8 cellular contexts compared by ENCODE assay signal in genomic region chr15:91116379-91117067, GRCh38. TPM values are rescaled to one million over a fixed set of nuclear protein-coding genes. Genes with fewer than 3 reads are reported as not detected.
DNase-seq lines count a peak whose midpoint lies in the region; ATAC-seq and TF ChIP-seq lines count a peak whose summit lies in the region.

No MANE protein-coding gene starts in this region.

- no peak overlapping the region for H4K12ac ChIP-seq in trophoblast cell (ENCODE audit: low read depth, low read length)

- H2BK12ac ChIP-seq in mesenchymal stem cell (ENCODE audit: low read length in 2 of 2) (no peak overlapping the region), trophoblast cell (ENCODE audit: low read length) (no peak overlapping the region)

- H2BK120ac ChIP-seq in mesenchymal stem cell (ENCODE audit: low read depth, low read length) (no peak overlapping the region), trophoblast cell (ENCODE audit: insufficient read depth, low read length, poor library complexity) (no peak overlapping the region)

- WGBS in mesenchymal stem cell: 68% methylated on average over 7 of the region's 7 CpGs
- no CpG with 5 or more reads among the region's 7 CpGs for WGBS in trophoblast cell (ENCODE audit: extremely low coverage, insufficient coverage, insufficient read length)

- H3K4me2 ChIP-seq in mesenchymal stem cell (ENCODE audit: low read length, poor library complexity, severe bottlenecking): no peak overlapping the region
- H3K4me2 ChIP-seq in trophoblast cell (ENCODE audit: low read length): no peak overlapping the region

- H3K23ac ChIP-seq in mesenchymal stem cell (ENCODE audit: low read length in 2 of 2) (no peak overlapping the region), trophoblast cell (ENCODE audit: low read length) (no peak overlapping the region)

- H2AK5ac ChIP-seq in mesenchymal stem cell (ENCODE audit: low read length, severe bottlenecking) (no peak overlapping the region), trophoblast cell (ENCODE audit: low read length) (no peak overlapping the region)

- H3K4ac ChIP-seq in mesenchymal stem cell (ENCODE audit: low read depth in 1 of 2, low read length in 2 of 2): no peak overlapping the region
- no peak overlapping the region for H3K4ac ChIP-seq in trophoblast cell (ENCODE audit: low read depth, low read length)

- H2AFZ ChIP-seq in mesenchymal stem cell (ENCODE audit: low read depth, low read length): no peak overlapping the region
- H2AFZ ChIP-seq in trophoblast cell (ENCODE audit: insufficient read depth, low read length, poor library complexity): no peak overlapping the region

- no peaks in the 10 kb centered on the region for H3K79me1 ChIP-seq in mesenchymal stem cell (replicated peaks; ENCODE audit: low read length, poor library complexity, severe bottlenecking)
- H3K79me1 ChIP-seq in trophoblast cell (ENCODE audit: low read length): no peaks in the 10 kb centered on the region

- H2BK5ac ChIP-seq in mesenchymal stem cell (ENCODE audit: low read depth, low read length, poor library complexity, severe bottlenecking) (no peak overlapping the region), trophoblast cell (ENCODE audit: low read depth, low read length, poor library complexity) (no peak overlapping the region)

- DNase-seq in GM06990 (ENCODE audit: extremely low read depth, insufficient read length) (peak; percentile 68), HT-29 (ENCODE audit: low spot score) (peak; percentile 3), mesenchymal stem cell (no peak), trophoblast cell (no peak), NCI-H1436 treated with DMSO at 0.1 percent for 48 hours (lab: John Stamatoyannopoulos, UW) (no peak), RPMI8226 (no peak)

- H3K4me3 ChIP-seq in GM06990 (replicated peaks; ENCODE audit: low read depth, low read length) (no peak overlapping the region), mesenchymal stem cell (ENCODE audit: insufficient read depth in 1 of 2, low read depth in 1 of 2, low read length in 2 of 2) (no peak overlapping the region), trophoblast cell (ENCODE audit: low read depth, low read length) (no peak overlapping the region)

- H3K4me1 ChIP-seq in mesenchymal stem cell (ENCODE audit: control insufficient read depth, insufficient read depth, low read depth, low read length): no peaks in the 10 kb centered on the region
- H3K4me1 ChIP-seq in trophoblast cell (ENCODE audit: control insufficient read depth in 1 of 2, insufficient read depth in 2 of 2, low read length in 2 of 2): no peaks in the 10 kb centered on the region

- peak; percentile 92 for ATAC-seq in GM21447 (IDR thresholded peaks at IDR 0.05; ENCODE audit: unreplicated experiment)
- peak; percentile 97 for ATAC-seq in esophagus mucosa

- H3K14ac ChIP-seq in mesenchymal stem cell (ENCODE audit: low read length in 2 of 2) (no peak overlapping the region), trophoblast cell (ENCODE audit: low read length) (no peak overlapping the region)

- H3K27ac ChIP-seq in mesenchymal stem cell (ENCODE audit: low read length, poor library complexity, severe bottlenecking) (no peak overlapping the region), trophoblast cell (ENCODE audit: low read depth, low read length) (no peak overlapping the region)

- H3K18ac ChIP-seq in mesenchymal stem cell (ENCODE audit: low read depth in 1 of 2, low read length in 2 of 2) (no peak overlapping the region), trophoblast cell (ENCODE audit: low read length) (no peak overlapping the region)

- H3K9me3 ChIP-seq in mesenchymal stem cell (ENCODE audit: control insufficient read depth, low read length) (no peaks in the 10 kb centered on the region), trophoblast cell (ENCODE audit: insufficient read depth, low read depth, low read length) (no peaks in the 10 kb centered on the region)

- TF ChIP-seq CTCF in GM06990 (IDR thresholded peaks at IDR 0.05; ENCODE audit: insufficient read depth, low read length, poor library complexity, severe bottlenecking): no peak

- H4K91ac ChIP-seq in mesenchymal stem cell (ENCODE audit: low read length): no peak overlapping the region
- no peak overlapping the region for H4K91ac ChIP-seq in trophoblast cell (ENCODE audit: low read depth, low read length)

- H4K8ac ChIP-seq in mesenchymal stem cell (ENCODE audit: low read length) (no peak overlapping the region), trophoblast cell (ENCODE audit: low read depth, low read length) (no peak overlapping the region)

- no peaks in the 10 kb centered on the region for H3K27me3 ChIP-seq in GM06990 (replicated peaks; ENCODE audit: control insufficient read depth, insufficient read depth, low read length)
- peaks cover 0 to 5% of the 10 kb centered on the region in 2 experiments for H3K27me3 ChIP-seq in mesenchymal stem cell (ENCODE audit: control insufficient read depth in 1 of 2, insufficient read depth in 1 of 2, low read length in 2 of 2)
- H3K27me3 ChIP-seq in trophoblast cell (ENCODE audit: insufficient read depth, low read length): no peaks in the 10 kb centered on the region

- H2BK15ac ChIP-seq in mesenchymal stem cell (ENCODE audit: low read depth, poor library complexity, severe bottlenecking): no peak overlapping the region

- no peaks in the 10 kb centered on the region for H3K79me2 ChIP-seq in trophoblast cell (ENCODE audit: control insufficient read depth, insufficient read depth, low read length, poor library complexity)

- H3K36me3 ChIP-seq in GM06990 (ENCODE audit: control insufficient read depth, insufficient read depth, low read length): no peaks in the 10 kb centered on the region
- H3K36me3 ChIP-seq in mesenchymal stem cell (ENCODE audit: control insufficient read depth in 1 of 2, insufficient read depth in 2 of 2, low read depth in 1 of 2, low read length in 2 of 2): no peaks in the 10 kb centered on the region
- H3K36me3 ChIP-seq in trophoblast cell (ENCODE audit: control insufficient read depth in 1 of 2, insufficient read depth in 2 of 2, low read length in 2 of 2): no peaks in the 10 kb centered on the region

- H3K9ac ChIP-seq in mesenchymal stem cell (ENCODE audit: low read length) (no peak overlapping the region), trophoblast cell (ENCODE audit: low read length) (no peak overlapping the region)

RNA-seq across cellular contexts. Expression of gene SV2B, which starts 16.5 kb away (rescaled TPM):
- total RNA-seq in HT-29 (2014; rRNA removed; shearing (Covaris generic)): not detected in 2 replicates
- 0.28 TPM for total RNA-seq in esophagus mucosa
- polyA plus RNA-seq in mesenchymal stem cell (2013, experiment 1 of 2): not detected
- not detected for polyA plus RNA-seq in mesenchymal stem cell (2013, experiment 2 of 2)
- not detected in 2 replicates for polyA plus RNA-seq in trophoblast cell (2013)

Comparison
In these comparisons a context has a peak if more than half of its experiments do, and no peak if none do; other contexts are left out.
1. DNase-seq: peak in GM06990 (single experiment) and HT-29 (single experiment); none in mesenchymal stem cell (single experiment), trophoblast cell (0 of 2), NCI-H1436 treated with DMSO at 0.1 percent for 48 hours (single experiment) and RPMI8226 (single experiment).